Comparison of ENCODE assay signal across 9 cellular contexts in genomic region chr1:54254055-54254454, GRCh38. TPM values are rescaled to one million over a fixed set of nuclear protein-coding genes. Genes with fewer than 3 reads are reported as not detected.
DNase-seq lines count a peak whose midpoint lies in the region; ATAC-seq and TF ChIP-seq lines count a peak whose summit lies in the region.
"Had no signal": no experiment of that assay in that cellular context is flagged by ENCODE, and none has a peak within 500 bp of the region (broad histone marks: within the 10 kb centered on the region; RNA-seq: fewer than 3 reads in every experiment).

No MANE protein-coding gene starts in this region.

- H3K4me3 Mint-ChIP-seq in neural crest cell = no peak overlapping the region
- H3K4me3 Mint-ChIP-seq: effector memory CD8-positive, alpha-beta T cell had no signal

- peak overlapping the region; percentile 94 for H3K27ac Mint-ChIP-seq in neural crest cell (ENCODE audit: unreplicated experiment)

- TF ChIP-seq CTCF in cardiac fibroblast (IDR thresholded peaks at IDR 0.05; ENCODE audit: low read depth, low read length) = no peak
- no peak for TF ChIP-seq CTCF in neural crest cell (conservative IDR thresholded peaks at IDR 0.05)

- H3K36me3 Mint-ChIP-seq in neural crest cell (ENCODE audit: low read depth) = peaks cover 3% of the 10 kb centered on the region

- H3K4me1 Mint-ChIP-seq in neural crest cell = peaks cover 39% of the 10 kb centered on the region

- no peaks in the 10 kb centered on the region for H3K27me3 Mint-ChIP-seq in neural crest cell (ENCODE audit: low read depth)
- H3K27me3 Mint-ChIP-seq: effector memory CD8-positive, alpha-beta T cell had no signal

- peak; percentile 60 for DNase-seq in H4 (ENCODE audit: low spot score)
- DNase-seq in NCI-H2171 (lab: John Stamatoyannopoulos, UW) = peak; percentile 49
- peak; percentile 53 to 58 for DNase-seq in cardiac fibroblast (ENCODE audit: low read depth in 2 of 2)
- no peak for DNase-seq in neural crest cell (ENCODE audit: low read depth, low spot score)
- DNase-seq in AML-193 (lab: John Stamatoyannopoulos, UW) = no peak
- no peak for DNase-seq in activated gamma-delta T cell treated with Interleukin-2 at 50 U/mL for 16 hours
- DNase-seq in NCI-H2196 treated with DMSO at 0.1 percent for 48 hours (lab: John Stamatoyannopoulos, UW; ENCODE audit: unreplicated experiment) = no peak
- DNase-seq: effector memory CD8-positive, alpha-beta T cell had no signal

- H3K4me3 ChIP-seq in cardiac fibroblast (replicated peaks in 1 of 2; ENCODE audit: low read depth in 2 of 2, low read length in 2 of 2) = no peak overlapping the region

- ATAC-seq in HG02981 (IDR thresholded peaks at IDR 0.05; ENCODE audit: unreplicated experiment) = no peak
- ATAC-seq: effector memory CD8-positive, alpha-beta T cell had no signal

- no peaks in the 10 kb centered on the region for H3K9me3 Mint-ChIP-seq in neural crest cell
- H3K9me3 Mint-ChIP-seq: effector memory CD8-positive, alpha-beta T cell had no signal

RNA-seq across cellular contexts. Expression of gene MRPL37, which starts 54.1 kb away (rescaled TPM):
- total RNA-seq in H4 (2014; rRNA removed; shearing (Covaris generic)) = 156 and 204 TPM in 2 replicates
- total RNA-seq in neural crest cell = 96.2 and 97.5 TPM in 2 replicates

RNA-seq across cellular contexts. Expression of gene CYB5RL, which starts 54.2 kb away (rescaled TPM):
- 5.5 and 6.7 TPM in 2 replicates for total RNA-seq in H4 (2014; rRNA removed; shearing (Covaris generic))
- 16.0 and 17.3 TPM in 2 replicates for total RNA-seq in neural crest cell

Comparison
In these comparisons a context has a peak if more than half of its experiments do, and no peak if none do; other contexts are left out.
1. DNase-seq: peak in H4 (single experiment), NCI-H2171 (single experiment) and cardiac fibroblast (2 of 2); none in neural crest cell (single experiment), AML-193 (0 of 2), activated gamma-delta T cell treated with Interleukin-2 at 50 U/mL for 16 hours (single experiment) and NCI-H2196 treated with DMSO at 0.1 percent for 48 hours (single experiment).